Comparison of ENCODE assay signal across 16 cellular contexts in genomic region chr10:115941247-115941840, GRCh38.
"Had no signal": no experiment of that assay in that cellular context is flagged by ENCODE, and none has a peak within 500 bp of the region (broad histone marks: within the 10 kb centered on the region; RNA-seq: fewer than 3 reads in every experiment).

No MANE protein-coding gene starts in this region.

- H3K4me3 Mint-ChIP-seq: activated CD4-positive, alpha-beta T cell treated with anti-CD3 and anti-CD28 coated beads, Interleukin-2, amount 10 ng/mL, durations not matched to agents 7 days and 5 days; activated naive CD8-positive, alpha-beta T cell; effector memory CD8-positive, alpha-beta T cell; naive thymus-derived CD8-positive, alpha-beta T cell; T-helper 2 cell treated with Interferon-gamma antibody and Interleukin-4, amounts not matched to agents 5 μg/mL and 100 μg/mL, for 36 hours had no signal

- H3K36me3 ChIP-seq: left lung, neutrophil, suprapubic skin had no signal

- H3K36me3 Mint-ChIP-seq: activated naive CD8-positive, alpha-beta T cell; naive thymus-derived CD8-positive, alpha-beta T cell had no signal

- H3K27ac Mint-ChIP-seq: activated CD4-positive, alpha-beta T cell treated with anti-CD3 and anti-CD28 coated beads, Interleukin-2, amount 10 ng/mL, durations not matched to agents 7 days and 5 days; activated naive CD8-positive, alpha-beta T cell; effector memory CD8-positive, alpha-beta T cell; naive thymus-derived CD8-positive, alpha-beta T cell; T-helper 2 cell treated with Interferon-gamma antibody and Interleukin-4, amounts not matched to agents 5 μg/mL and 100 μg/mL, for 36 hours had no signal

- H3K4me1 Mint-ChIP-seq: activated CD4-positive, alpha-beta T cell treated with anti-CD3 and anti-CD28 coated beads, Interleukin-2, amount 10 ng/mL, durations not matched to agents 7 days and 5 days had no signal

- H3K4me1 ChIP-seq: left lung had no signal

- H3K4me3 ChIP-seq: left lung, skin epidermis, suprapubic skin had no signal

- H3K27me3 Mint-ChIP-seq: activated CD4-positive, alpha-beta T cell treated with anti-CD3 and anti-CD28 coated beads, Interleukin-2, amount 10 ng/mL, durations not matched to agents 7 days and 5 days; activated naive CD8-positive, alpha-beta T cell; effector memory CD8-positive, alpha-beta T cell had no signal

- H3K27ac ChIP-seq: left lung, neutrophil, skin epidermis, suprapubic skin had no signal

- H3K9me3 Mint-ChIP-seq: activated CD4-positive, alpha-beta T cell treated with anti-CD3 and anti-CD28 coated beads, Interleukin-2, amount 10 ng/mL, durations not matched to agents 7 days and 5 days had no signal

- ATAC-seq: effector memory CD8-positive, alpha-beta T cell; left lung; naive thymus-derived CD8-positive, alpha-beta T cell; stimulated activated naive CD8-positive, alpha-beta T cell treated with anti-CD3 and anti-CD28 coated beads, Interleukin-15, Interleukin-2, amounts not matched to agents 100 U/mL and 50 U/mL, for 24 hours had no signal

- H3K27me3 ChIP-seq: left lung, neutrophil, suprapubic skin had no signal

- H3K9me3 ChIP-seq: left lung, neutrophil, suprapubic skin had no signal

- DNase-seq: activated CD4-positive, alpha-beta T cell treated with anti-CD3 and anti-CD28 coated beads, Interleukin-2, amount 10 ng/mL, durations not matched to agents 7 days and 5 days; activated gamma-delta T cell treated with Interleukin-2 at 50 U/mL for 16 hours; anterior cingulate cortex; effector memory CD8-positive, alpha-beta T cell; islet precursor cell; left lung; naive thymus-derived CD8-positive, alpha-beta T cell; retina; stimulated activated CD4-positive, alpha-beta T cell treated with anti-CD3 and anti-CD28 coated beads, Interleukin-4, amount 100 ng/mL, for 4 hours; stimulated activated CD8-positive, alpha-beta memory T cell treated with anti-CD3 and anti-CD28 coated beads, Interleukin-4, amount 100 ng/mL, for 48 hours; stimulated activated naive CD8-positive, alpha-beta T cell treated with anti-CD3 and anti-CD28 coated beads, Interleukin-15, Interleukin-2, amounts not matched to agents 100 U/mL and 50 U/mL, for 24 hours had no signal
